Comparison of ENCODE assay signal across 17 cellular contexts in genomic region chr2:36800381-36800780, GRCh38.
DNase-seq lines count a peak whose midpoint lies in the region; ATAC-seq and TF ChIP-seq lines count a peak whose summit lies in the region.
"Had no signal": no experiment of that assay in that cellular context is flagged by ENCODE, and none has a peak within 500 bp of the region (broad histone marks: within the 10 kb centered on the region; RNA-seq: fewer than 3 reads in every experiment).

No MANE protein-coding gene starts in this region.

- no peaks in the 10 kb centered on the region for H3K9me3 ChIP-seq in naive thymus-derived CD4-positive, alpha-beta T cell (ENCODE audit: control insufficient read depth in 2 of 3, low read length in 3 of 3)
- H3K9me3 ChIP-seq in ovary, result no peaks in the 10 kb centered on the region
- H3K9me3 ChIP-seq: thoracic aorta had no signal

- no peaks in the 10 kb centered on the region for H3K27me3 ChIP-seq in naive thymus-derived CD4-positive, alpha-beta T cell (ENCODE audit: control insufficient read depth in 2 of 2, insufficient read depth in 2 of 2, low read length in 2 of 2)
- no peaks in the 10 kb centered on the region for H3K27me3 ChIP-seq in ovary

- H3K36me3 Mint-ChIP-seq in activated T-cell treated with anti-CD3 and anti-CD28 coated beads, Interleukin-2, amount 50 U/mL, for 24 hours (ENCODE audit: low read depth), result no peaks in the 10 kb centered on the region
- H3K36me3 Mint-ChIP-seq in naive thymus-derived CD4-positive, alpha-beta T cell, result no peaks in the 10 kb centered on the region
- H3K36me3 Mint-ChIP-seq: CD4-positive, alpha-beta memory T cell had no signal

- WGBS in ovary, 3 donors, result 91 to 94% (median 94%) methylated on average over 11 of the region's 11 CpGs

- H3K4me3 Mint-ChIP-seq in activated T-cell treated with anti-CD3 and anti-CD28 coated beads, Interleukin-2, amount 50 U/mL, for 24 hours, result peak overlapping the region; percentile 19
- H3K4me3 Mint-ChIP-seq in naive thymus-derived CD4-positive, alpha-beta T cell, result peak overlapping the region in 1 of 10 donors; percentile 37

- H3K27me3 Mint-ChIP-seq in activated T-cell treated with anti-CD3 and anti-CD28 coated beads, Interleukin-2, amount 50 U/mL, for 24 hours, result peaks cover 35% of the 10 kb centered on the region
- H3K27me3 Mint-ChIP-seq in naive thymus-derived CD4-positive, alpha-beta T cell, result peaks cover 15 to 20% (median 17%) of the 10 kb centered on the region in 5 donors

- no peaks in the 10 kb centered on the region for H3K36me3 ChIP-seq in naive thymus-derived CD4-positive, alpha-beta T cell (ENCODE audit: control insufficient read depth in 2 of 3, insufficient read depth in 3 of 3, low read length in 3 of 3)
- H3K36me3 ChIP-seq in ovary, result no peaks in the 10 kb centered on the region
- H3K36me3 ChIP-seq: thoracic aorta had no signal

- POLR2A ChIA-PET in naive thymus-derived CD4-positive, alpha-beta T cell (lab: Charles Lee), result no interaction called here

- no peak for TF ChIP-seq CTCF in ovary (IDR thresholded peaks at IDR 0.05)

- CTCF ChIA-PET in naive thymus-derived CD4-positive, alpha-beta T cell (lab: Charles Lee), result no interaction called here

- no peak overlapping the region for H3K4me3 ChIP-seq in naive thymus-derived CD4-positive, alpha-beta T cell (ENCODE audit: low read length)
- no peak overlapping the region for H3K4me3 ChIP-seq in ovary
- H3K4me3 ChIP-seq: thoracic aorta had no signal

- peaks cover 0 to 13% of the 10 kb centered on the region in 2 donors for H3K4me1 ChIP-seq in naive thymus-derived CD4-positive, alpha-beta T cell (ENCODE audit: control insufficient read depth in 2 of 2, insufficient read depth in 2 of 2, low read length in 2 of 2)
- H3K4me1 ChIP-seq in ovary (ENCODE audit: insufficient read depth), result no peaks in the 10 kb centered on the region

- DNase-seq in activated CD4-positive, alpha-beta T cell treated with anti-CD3 and anti-CD28 coated beads for 48 hours, result peak; percentile 80
- peak; percentile 69 for DNase-seq in activated T-cell treated with anti-CD3 and anti-CD28 coated beads, Interleukin-2, amount 50 U/mL, for 24 hours
- peak in 2 of 9 donors; percentile 10 to 47 for DNase-seq in naive thymus-derived CD4-positive, alpha-beta T cell
- peak; percentile 37 for DNase-seq in stimulated activated CD8-positive, alpha-beta memory T cell treated with anti-CD3 and anti-CD28 coated beads, Interleukin-12 subunit alpha, Interleukin-12 subunit beta, amount 100 ng/mL, for 4 hours (ENCODE audit: low read depth)
- DNase-seq in ovary (no peak), GM19240 (ENCODE audit: insufficient read length, low spot score) (no peak)
- DNase-seq: effector CD4-positive, alpha-beta T cell; foreskin melanocyte; IMR-90; kidney; NCI-H146 had no signal

- H3K27ac ChIP-seq in naive thymus-derived CD4-positive, alpha-beta T cell (ENCODE audit: low read depth, low read length), result no peak overlapping the region
- no peak overlapping the region for H3K27ac ChIP-seq in ovary
- H3K27ac ChIP-seq: thoracic aorta had no signal

- peak; percentile 86 for ATAC-seq in naive thymus-derived CD4-positive, alpha-beta T cell
- ATAC-seq in GM21737 (IDR thresholded peaks at IDR 0.05; ENCODE audit: unreplicated experiment), result no peak
- ATAC-seq in GM21367 (IDR thresholded peaks at IDR 0.05; ENCODE audit: unreplicated experiment), result no peak
- ATAC-seq: Right ventricle myocardium inferior, sciatic nerve had no signal

- no peaks in the 10 kb centered on the region for H3K9me3 Mint-ChIP-seq in activated T-cell treated with anti-CD3 and anti-CD28 coated beads, Interleukin-2, amount 50 U/mL, for 24 hours
- H3K9me3 Mint-ChIP-seq in naive thymus-derived CD4-positive, alpha-beta T cell, result peaks cover 0 to 1% (median 0%) of the 10 kb centered on the region in 11 donors

- intact Hi-C loops in naive thymus-derived CD4-positive, alpha-beta T cell (cut with micrococcal nuclease), result no loop called here
- intact Hi-C loops in ovary (cut with DNase I), result no loop called here

- TF ChIP-seq POLR2A in ovary (IDR thresholded peaks at IDR 0.05), result no peak

- no peak for TF ChIP-seq EP300 in ovary (IDR thresholded peaks at IDR 0.05)

- peaks cover 18% of the 10 kb centered on the region for H3K4me1 Mint-ChIP-seq in activated T-cell treated with anti-CD3 and anti-CD28 coated beads, Interleukin-2, amount 50 U/mL, for 24 hours (ENCODE audit: low read depth)
- H3K4me1 Mint-ChIP-seq in naive thymus-derived CD4-positive, alpha-beta T cell, result peaks cover 0 to 16% (median 3%) of the 10 kb centered on the region in 7 donors

- peak overlapping the region; percentile 88 for H3K27ac Mint-ChIP-seq in activated T-cell treated with anti-CD3 and anti-CD28 coated beads, Interleukin-2, amount 50 U/mL, for 24 hours
- no peak overlapping the region for H3K27ac Mint-ChIP-seq in naive thymus-derived CD4-positive, alpha-beta T cell

Comparison
In these comparisons a context has a peak if more than half of its experiments do, and no peak if none do; other contexts are left out.
1. DNase-seq: peak in activated CD4-positive, alpha-beta T cell treated with anti-CD3 and anti-CD28 coated beads for 48 hours (single experiment), activated T-cell treated with anti-CD3 and anti-CD28 coated beads, Interleukin-2, amount 50 U/mL, for 24 hours (single experiment) and stimulated activated CD8-positive, alpha-beta memory T cell treated with anti-CD3 and anti-CD28 coated beads, Interleukin-12 subunit alpha, Interleukin-12 subunit beta, amount 100 ng/mL, for 4 hours (single experiment); none in ovary (0 of 5) and GM19240 (single experiment).